28 cellular contexts compared by ENCODE assay signal in the genomic region with DNA sequence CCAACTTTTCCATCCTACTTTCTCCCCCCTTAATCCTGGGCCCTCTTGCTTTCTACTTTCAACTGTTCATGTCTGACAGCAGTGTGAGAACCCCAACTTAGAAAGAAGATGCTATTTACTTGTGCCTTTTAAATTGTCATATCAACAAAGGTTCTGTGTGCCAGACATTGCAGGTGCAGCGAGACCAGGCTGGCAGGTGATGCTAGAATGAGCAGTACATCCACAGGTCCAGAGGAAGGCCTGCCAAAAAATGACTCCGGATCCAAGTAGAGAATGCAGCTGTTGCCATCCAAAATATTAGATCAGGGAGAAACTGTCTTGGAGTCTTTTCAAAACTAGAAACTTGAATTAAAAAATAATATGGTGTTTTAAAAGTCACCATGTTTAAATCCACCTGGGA.
"Had no signal": no experiment of that assay in that cellular context is flagged by ENCODE, and none has a peak within 500 bp of the region (broad histone marks: within the 10 kb centered on the region; RNA-seq: fewer than 3 reads in every experiment).

No MANE protein-coding gene starts in this region.

- DNase-seq: effector CD8-positive, alpha-beta T cell; endodermal cell; esophagus squamous epithelium; foreskin melanocyte; glutamatergic neuron; heart right ventricle; hippocampal formation; immature natural killer cell; islet precursor cell; kidney glomerular epithelial cell; left colon; left ventricle myocardium inferior; lower lobe of right lung; naive thymus-derived CD8-positive, alpha-beta T cell; nephron progenitor cell; nucleus accumbens; sigmoid colon; stimulated activated CD4-positive, alpha-beta T cell treated with anti-CD3 and anti-CD28 coated beads, Interleukin-2, amount 100 ng/mL, for 24 hours; stimulated activated CD4-positive, alpha-beta T cell treated with anti-CD3 and anti-CD28 coated beads, Interleukin-4, amount 100 ng/mL, for 24 hours; stimulated activated naive CD4-positive, alpha-beta T cell treated with Interleukin-2 at 50 U/mL for 16 hours; stomach; thyroid gland; trophoblast cell had no signal

- H3K4me3 ChIP-seq: esophagus squamous epithelium, heart right ventricle, left ventricle myocardium inferior, lower lobe of right lung, prostate gland, sigmoid colon, stomach, thyroid gland, vagina had no signal

- H3K27me3 ChIP-seq: esophagus squamous epithelium, heart right ventricle, sigmoid colon, stomach, thyroid gland, vagina had no signal

- H3K36me3 ChIP-seq: esophagus squamous epithelium, heart right ventricle, left ventricle myocardium inferior, lower lobe of right lung, prostate gland, sigmoid colon, stomach, thyroid gland, vagina had no signal

- ATAC-seq: heart right ventricle; left colon; lower lobe of right lung; naive thymus-derived CD8-positive, alpha-beta T cell; right cardiac atrium; stimulated activated effector memory CD8-positive, alpha-beta T cell treated with anti-CD3 and anti-CD28 coated beads, Interleukin-12 subunit alpha, Interleukin-12 subunit beta, amount 100 ng/mL, for 72 hours had no signal

- H3K9me3 ChIP-seq: esophagus squamous epithelium, lower lobe of right lung, prostate gland, sigmoid colon, thyroid gland, vagina had no signal

- H3K27ac ChIP-seq: epithelial cell of prostate, esophagus squamous epithelium, heart right ventricle, left ventricle myocardium inferior, lower lobe of right lung, prostate gland, sigmoid colon, stomach, thyroid gland, vagina had no signal

- H3K4me1 ChIP-seq: esophagus squamous epithelium, lower lobe of right lung, prostate gland, sigmoid colon, stomach, thyroid gland, vagina had no signal
